Comparison of ENCODE assay signal across 8 cellular contexts in genomic region chr2:35428548-35428947, GRCh38.
DNase-seq lines count a peak whose midpoint lies in the region; ATAC-seq, FAIRE-seq and TF ChIP-seq lines count a peak whose summit lies in the region.

No MANE protein-coding gene starts in this region.

- ATAC-seq in WTC11, result peak; percentile 84
- ATAC-seq in HG03378 (IDR thresholded peaks at IDR 0.05; ENCODE audit: unreplicated experiment), result no peak
- no peak for ATAC-seq in T-helper 17 cell

- H3K9me3 Mint-ChIP-seq in WTC11, result peaks cover 21% of the 10 kb centered on the region

- H3K4me3 ChIP-seq in AG09309 (ENCODE audit: control insufficient read depth, low read depth, low read length), result no peak overlapping the region

- H3K4me1 Mint-ChIP-seq in WTC11 (0 out of 2 replicates have a peak, but pooled peaks cover 4% of the 10 kb centered on the region), T-helper 17 cell (no peaks in the 10 kb centered on the region)

- FAIRE-seq in GM12892 (lab: Jason Lieb, UNC), result peak; percentile 30

- H3K36me3 Mint-ChIP-seq in WTC11 (peaks cover 2% of the 10 kb centered on the region; the same call in 1 of the 2 replicates), T-helper 17 cell (ENCODE audit: low read depth) (no peaks in the 10 kb centered on the region)

- POLR2A ChIA-PET in WTC11 (lab: Charles Lee), result no interaction called here

- TF ChIP-seq POLR2A in GM12892 (IDR thresholded peaks at IDR 0.05; ENCODE audit: low read depth, low read length), result no peak

- TF ChIP-seq CTCF in AG09309 (IDR thresholded peaks at IDR 0.05; ENCODE audit: control insufficient read depth, insufficient read depth, low read depth, low read length, missing control alignments) (peak; percentile 29), WTC11 (IDR thresholded peaks at IDR 0.05) (peak; percentile 36; the same call in 1 of the 2 replicates)

- H3K27ac Mint-ChIP-seq in WTC11 (no peak overlapping the region), T-helper 17 cell (no peak overlapping the region)

- H3K4me3 Mint-ChIP-seq in WTC11, result no peak overlapping the region
- H3K4me3 Mint-ChIP-seq in T-helper 17 cell, result no peak overlapping the region

- CTCF ChIA-PET in WTC11 (lab: Charles Lee), result interaction anchor here (0.6 to 1.5 kb wide), 7 partner anchors 10 to 454 kb away, joined by 3 to 11 read pairs (median 3); no protein-coding TSS in a partner anchor

- H3K27me3 Mint-ChIP-seq in WTC11 (ENCODE audit: low read depth) (no peaks in the 10 kb centered on the region), T-helper 17 cell (peaks cover 5% of the 10 kb centered on the region)

- no peaks in the 10 kb centered on the region for H3K9me3 ChIP-seq in T-helper 17 cell (ENCODE audit: control insufficient read depth, low read length, poor library complexity, severe bottlenecking)

- DNase-seq in AG09309 (ENCODE audit: low read depth) (no peak), GM12892 (ENCODE audit: insufficient read length) (no peak), HuH-7 (ENCODE audit: low spot score) (peak; percentile 3), WTC11 (ENCODE audit: low spot score) (peak; percentile 78), iris pigment epithelial cell (ENCODE audit: low read depth) (peak; percentile 11), GOT3 (lab: John Stamatoyannopoulos, UW) (no peak), T-helper 17 cell (no peak)

TF ChIP-seq in WTC11, 78 proteins besides CTCF, POLR2A, EP300 and RAD21:
- TF ChIP-seq GRHL2 (CRISPR knock-in tag; IDR thresholded peaks at IDR 0.05; ENCODE audit: insufficient replicate concordance, severe bottlenecking) (no peak), ZNF317 (CRISPR knock-in tag; IDR thresholded peaks at IDR 0.05; ENCODE audit: borderline replicate concordance, low read depth) (0 out of 2 replicates have a peak, but pooled peaks have one; percentile 36)

Comparison
In these comparisons a context has a peak if more than half of its experiments do, and no peak if none do; other contexts are left out.
1. DNase-seq: peak in HuH-7 (single experiment), WTC11 (single experiment) and iris pigment epithelial cell (single experiment); none in AG09309 (single experiment), GM12892 (single experiment), GOT3 (single experiment) and T-helper 17 cell (0 of 3).